10 cellular contexts compared by ENCODE assay signal in genomic region chr2:44999540-44999939, GRCh38. TPM values are rescaled to one million over a fixed set of nuclear protein-coding genes. Genes with fewer than 3 reads are reported as not detected.
"Had no signal": no experiment of that assay in that cellular context is flagged by ENCODE, and none has a peak within 500 bp of the region (broad histone marks: within the 10 kb centered on the region; RNA-seq: fewer than 3 reads in every experiment).

No MANE protein-coding gene starts in this region.

- H3K9me3 ChIP-seq: HAP-1 had no signal

- ATAC-seq: HCT116, HepG2 had no signal

- H3K9me3 Mint-ChIP-seq: HFFc6 had no signal

- H3K4me3 Mint-ChIP-seq: HFFc6 had no signal

- H3K4me3 ChIP-seq: HAP-1 had no signal

- H3K27ac ChIP-seq: HL-60 had no signal

- H3K4me1 ChIP-seq: HAP-1 had no signal

- H3K27ac Mint-ChIP-seq: HFFc6, IgD-negative memory B cell had no signal

- DNase-seq: GOT3, H7, HFFc6 had no signal

- H3K36me3 ChIP-seq: HAP-1 had no signal

RNA-seq across cellular contexts. Expression of gene SIX2, which starts 9.7 kb away (rescaled TPM):
- total RNA-seq: HepG2, HFFc6 had no signal
- polyA plus RNA-seq: HepG2, IgD-negative memory B cell had no signal

RNA-seq across cellular contexts. Expression of gene SIX3, which starts 58.0 kb away (rescaled TPM):
- total RNA-seq: H4, HepG2, HFFc6, HT1080 had no signal
- polyA plus RNA-seq: HepG2, IgD-negative memory B cell had no signal
